Comparison of ENCODE assay signal across 20 cellular contexts in the genomic region with DNA sequence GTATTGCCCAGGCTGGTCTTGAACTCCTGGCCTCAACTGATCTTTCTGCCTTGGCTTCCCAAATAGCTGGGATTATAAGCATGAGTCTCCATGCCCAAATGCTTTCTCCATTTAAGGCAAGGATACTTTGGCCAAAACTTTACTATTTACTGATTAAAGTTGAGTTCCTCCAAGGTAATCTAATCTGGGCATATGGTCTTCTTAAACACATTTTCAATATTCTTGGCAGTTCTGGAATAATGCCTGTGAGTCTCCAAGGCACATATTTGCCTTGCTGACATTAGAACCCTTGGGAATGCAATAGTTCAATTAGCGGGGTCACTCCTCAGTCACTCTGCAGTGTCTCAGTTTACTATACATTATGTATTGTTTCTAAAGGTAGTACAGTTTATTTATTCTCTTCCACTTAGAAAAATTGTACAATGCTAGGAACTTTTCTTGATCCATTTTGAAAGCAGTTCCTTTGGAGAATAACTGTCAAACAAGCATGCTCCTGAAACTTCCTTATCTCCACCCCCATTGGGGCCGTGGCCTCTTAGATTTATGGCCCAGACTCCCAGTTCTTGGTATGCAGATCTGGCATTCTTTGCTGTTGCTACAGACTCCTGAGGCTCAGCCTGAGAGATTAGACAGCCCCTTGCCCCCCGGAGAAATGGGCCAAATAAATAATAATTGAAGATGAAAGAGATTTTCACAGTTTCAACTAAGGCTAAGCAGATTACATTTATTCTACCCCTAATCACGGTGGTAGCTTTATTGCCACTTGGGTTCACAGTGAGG. TPM values are rescaled to one million over a fixed set of nuclear protein-coding genes. Genes with fewer than 3 reads are reported as not detected.
A peak's percentile ranks its signal among the peaks of the same experiment; 100 is the strongest.
DNase-seq lines count a peak whose midpoint lies in the region; ATAC-seq and TF ChIP-seq lines count a peak whose summit lies in the region.
"Had no signal": no experiment of that assay in that cellular context is flagged by ENCODE, and none has a peak within 500 bp of the region (broad histone marks: within the 10 kb centered on the region; RNA-seq: fewer than 3 reads in every experiment).

No MANE protein-coding gene starts in this region.

- no peak for ATAC-seq in left lobe of liver
- ATAC-seq: activated naive CD4-positive, alpha-beta T cell treated with anti-CD3 and anti-CD28 coated beads, Interleukin-2, amount 50 U/mL, for 72 hours; natural killer cell treated with Interleukin-12 subunit alpha and Interleukin-12 subunit beta and Interleukin-15 and Interleukin-18, amount 100 ng/mL, for 72 hours had no signal

- H3K9me3 ChIP-seq in osteoblast (ENCODE audit: low read depth, low read length): no peaks in the 10 kb centered on the region
- no peaks in the 10 kb centered on the region for H3K9me3 ChIP-seq in MM.1S (replicated peaks; ENCODE audit: insufficient read depth, low read length)
- H3K9me3 ChIP-seq: esophagus muscularis mucosa, Peyer's patch had no signal

- H3K36me3 Mint-ChIP-seq in MCF 10A (ENCODE audit: insufficient read depth, unreplicated experiment): no peaks in the 10 kb centered on the region
- H3K36me3 Mint-ChIP-seq: activated naive CD4-positive, alpha-beta T cell treated with anti-CD3 and anti-CD28 coated beads, Interleukin-2, amount 50 U/mL, for 72 hours had no signal

- no peak overlapping the region for H3K9ac ChIP-seq in MM.1S (ENCODE audit: low read length)

- no peak overlapping the region for H3K27ac Mint-ChIP-seq in MCF 10A (ENCODE audit: low read depth, unreplicated experiment)
- H3K27ac Mint-ChIP-seq: activated naive CD4-positive, alpha-beta T cell treated with anti-CD3 and anti-CD28 coated beads, Interleukin-2, amount 50 U/mL, for 72 hours; natural killer cell treated with Interleukin-12 subunit alpha and Interleukin-12 subunit beta and Interleukin-15 and Interleukin-18, amount 100 ng/mL, for 72 hours had no signal

- no peaks in the 10 kb centered on the region for H3K4me1 ChIP-seq in osteoblast (ENCODE audit: insufficient read depth, low read length)
- no peaks in the 10 kb centered on the region for H3K4me1 ChIP-seq in MM.1S (ENCODE audit: low read length)
- H3K4me1 ChIP-seq: esophagus muscularis mucosa, Peyer's patch had no signal

- no peaks in the 10 kb centered on the region for H3K79me2 ChIP-seq in osteoblast (ENCODE audit: insufficient read depth, low read length)
- no peaks in the 10 kb centered on the region for H3K79me2 ChIP-seq in MM.1S (ENCODE audit: low read length)

- H4K20me1 ChIP-seq in osteoblast (ENCODE audit: insufficient read depth, low read length) (no peaks in the 10 kb centered on the region), MM.1S (ENCODE audit: insufficient read depth, low read length) (no peaks in the 10 kb centered on the region)

- H3K4me1 Mint-ChIP-seq in MCF 10A (ENCODE audit: insufficient read depth, unreplicated experiment): no peaks in the 10 kb centered on the region

- intact Hi-C loops in MCF 10A (cut with micrococcal nuclease): no loop called here

- no peaks in the 10 kb centered on the region for H3F3A ChIP-seq in MM.1S (ENCODE audit: insufficient read depth, low read length)

- H3K9me2 ChIP-seq in MM.1S (replicated peaks; ENCODE audit: insufficient read depth, low read length): no peaks in the 10 kb centered on the region

- H3K4me3 Mint-ChIP-seq in MCF 10A (ENCODE audit: unreplicated experiment): no peak overlapping the region
- H3K4me3 Mint-ChIP-seq: natural killer cell treated with Interleukin-12 subunit alpha and Interleukin-12 subunit beta and Interleukin-15 and Interleukin-18, amount 100 ng/mL, for 72 hours had no signal

- H3K4me2 ChIP-seq in osteoblast (ENCODE audit: insufficient read depth, low read length) (no peak overlapping the region), MM.1S (ENCODE audit: low read depth, low read length) (no peak overlapping the region)

- no peaks in the 10 kb centered on the region for H3K27me3 ChIP-seq in osteoblast (ENCODE audit: insufficient read depth, low read length)
- no peaks in the 10 kb centered on the region for H3K27me3 ChIP-seq in MM.1S (replicated peaks; ENCODE audit: insufficient read depth, low read length)
- H3K27me3 ChIP-seq: esophagus muscularis mucosa, Peyer's patch had no signal

- no peak overlapping the region for H3K4me3 ChIP-seq in fibroblast of villous mesenchyme (ENCODE audit: low read depth, low read length)
- no peak overlapping the region for H3K4me3 ChIP-seq in osteoblast (ENCODE audit: insufficient read depth, low read length)
- H3K4me3 ChIP-seq in MM.1S (ENCODE audit: low read length): no peak overlapping the region
- H3K4me3 ChIP-seq: esophagus muscularis mucosa, Peyer's patch had no signal

- H3K36me3 ChIP-seq in osteoblast (ENCODE audit: insufficient read depth, low read length): no peaks in the 10 kb centered on the region
- H3K36me3 ChIP-seq in MM.1S (replicated peaks; ENCODE audit: insufficient read depth, low read length): no peaks in the 10 kb centered on the region
- H3K36me3 ChIP-seq: esophagus muscularis mucosa, Peyer's patch had no signal

- no peak overlapping the region for H3K27ac ChIP-seq in osteoblast (ENCODE audit: low read depth, low read length)
- no peak overlapping the region for H3K27ac ChIP-seq in MM.1S (ENCODE audit: low read length)
- H3K27ac ChIP-seq: C4-2B, esophagus muscularis mucosa, Peyer's patch had no signal

- BruUV-seq in MCF 10A (replicated peaks; lab: Mats Ljungman, UMichigan): no TSS peak

- CTCF ChIA-PET in MCF 10A (lab: Yijun Ruan, JAX): interaction anchor here (0.6 kb wide), 1 partner anchor 352 kb away, joined by 4 read pairs; no protein-coding TSS in a partner anchor

- H2AFZ ChIP-seq in osteoblast (ENCODE audit: low read length): no peak overlapping the region
- no peak overlapping the region for H2AFZ ChIP-seq in MM.1S (ENCODE audit: low read length)

- TF ChIP-seq CTCF in fibroblast of villous mesenchyme (IDR thresholded peaks at IDR 0.05; ENCODE audit: insufficient read depth, low read depth, low read length) (no peak), osteoblast (IDR thresholded peaks at IDR 0.05; ENCODE audit: extremely low read depth, low read depth, low read length) (no peak), MCF 10A (IDR thresholded peaks at IDR 0.05; ENCODE audit: unreplicated experiment) (no peak), MM.1S (IDR thresholded peaks at IDR 0.05; ENCODE audit: low read length) (no peak)

- no peaks in the 10 kb centered on the region for H3K27me3 Mint-ChIP-seq in MCF 10A (ENCODE audit: insufficient read depth, unreplicated experiment)
- H3K27me3 Mint-ChIP-seq: natural killer cell treated with Interleukin-12 subunit alpha and Interleukin-12 subunit beta and Interleukin-15 and Interleukin-18, amount 100 ng/mL, for 72 hours had no signal

- POLR2A ChIA-PET in MCF 10A (lab: Yijun Ruan, JAX): no interaction called here

- DNase-seq in EL (peak; percentile 12), SK-N-DZ (ENCODE audit: low spot score) (peak; percentile 46), fibroblast of villous mesenchyme (ENCODE audit: low read depth) (peak; percentile 66), osteoblast (ENCODE audit: insufficient read length, low spot score, missing footprints) (peak; percentile 17), MCF 10A (ENCODE audit: unreplicated experiment) (no peak), MM.1S (no peak), Ammon's horn (ENCODE audit: low spot score) (no peak), left lobe of liver (ENCODE audit: low spot score) (no peak)
- DNase-seq: activated CD4-positive, alpha-beta T cell treated with anti-CD3 and anti-CD28 coated beads for 4 hours; effector memory CD4-positive, alpha-beta T cell; HCEC 1CT; midbrain; NCI-H1092 treated with DMSO at 0.1 percent for 48 hours; NCI-H2081; Peyer's patch; stimulated activated CD4-positive, alpha-beta T cell treated with anti-CD3 and anti-CD28 coated beads, Interleukin-1b, Interleukin-23, amount 100 ng/mL, for 48 hours had no signal

- peaks cover 9% of the 10 kb centered on the region for H3K9me3 Mint-ChIP-seq in MCF 10A (ENCODE audit: unreplicated experiment)

RNA-seq across cellular contexts. Expression of gene RAB38, which starts 13.2 kb away (rescaled TPM):
- polyA plus RNA-seq in SK-N-DZ (2014; cell fraction: cytosol; rRNA removed): 3.6 and 8.4 TPM in 2 replicates
- 4.1 and 4.8 TPM in 2 replicates for polyA plus RNA-seq in SK-N-DZ (2014; cell fraction: nucleus; rRNA removed)
- total RNA-seq in fibroblast of villous mesenchyme: 0.64 and 3.5 TPM in 2 replicates
- 0.59 and 1.1 TPM in 2 replicates for total RNA-seq in osteoblast
- total RNA-seq in MCF 10A (2022): 77.7 and 80.9 TPM in 2 replicates
- 0.28 TPM for total RNA-seq in left lobe of liver

Comparison
In these comparisons a context has a peak if more than half of its experiments do, and no peak if none do; other contexts are left out.
1. DNase-seq: peak in EL (single experiment), SK-N-DZ (single experiment), fibroblast of villous mesenchyme (single experiment) and osteoblast (single experiment); none in MCF 10A (single experiment), MM.1S (single experiment), Ammon's horn (single experiment) and left lobe of liver (single experiment).
2. RNA of gene RAB38, which starts 13.2 kb away (total RNA-seq): 77.7 to 80.9 TPM in MCF 10A; 0.64 to 3.5 TPM in fibroblast of villous mesenchyme, 0.59 to 1.1 TPM in osteoblast and 0.28 TPM in left lobe of liver (single experiment); every median in the first group is over 10 times any median in the second.